ENCODE assay signal across 8 cellular contexts in genomic region chr1:113783254-113784103, GRCh38. TPM values are rescaled to one million over a fixed set of nuclear protein-coding genes. Genes with fewer than 3 reads are reported as not detected.
DNase-seq lines count a peak whose midpoint lies in the region; ATAC-seq and TF ChIP-seq lines count a peak whose summit lies in the region.

No MANE protein-coding gene starts in this region.

- no peak overlapping the region for H3K4me3 Mint-ChIP-seq in Caco-2 (ENCODE audit: unreplicated experiment)

- CTCF ChIA-PET in Caco-2 (lab: Charles Lee), result no interaction called here

- POLR2A ChIA-PET in Caco-2 (lab: Charles Lee), result no interaction called here

- H3K9me3 Mint-ChIP-seq in Caco-2 (ENCODE audit: unreplicated experiment), result no peaks in the 10 kb centered on the region

- H3K27me3 Mint-ChIP-seq in Caco-2 (ENCODE audit: insufficient read depth, unreplicated experiment), result no peaks in the 10 kb centered on the region

- no peaks in the 10 kb centered on the region for H3K27me3 ChIP-seq in Caco-2 (replicated peaks; ENCODE audit: control insufficient read depth, insufficient read depth, low read length)

- peaks cover 11% of the 10 kb centered on the region for H3K4me1 Mint-ChIP-seq in Caco-2 (ENCODE audit: low read depth, unreplicated experiment)

- H3K4me1 ChIP-seq in Caco-2, result peaks cover 29% of the 10 kb centered on the region

- no peak for TF ChIP-seq CTCF in fibroblast of pulmonary artery (IDR thresholded peaks at IDR 0.05; ENCODE audit: low read length, missing control alignments)
- no peak for TF ChIP-seq CTCF in Caco-2 (IDR thresholded peaks at IDR 0.05; ENCODE audit: insufficient read depth in 1 of 2, low read depth in 1 of 2, low read length in 1 of 2, severe bottlenecking in 1 of 2, unreplicated experiment in 1 of 2)

- H3K27ac Mint-ChIP-seq in Caco-2 (ENCODE audit: unreplicated experiment), result no peak overlapping the region

- peak; percentile 94 for DNase-seq in GF-D8 (lab: John Stamatoyannopoulos, UW)
- peak; percentile 24 for DNase-seq in HT1080 (ENCODE audit: low read depth)
- peak; percentile 11 for DNase-seq in activated CD4-positive, alpha-beta T cell treated with anti-CD3 and anti-CD28 coated beads for 1 hour
- peak; percentile 79 for DNase-seq in fibroblast of pulmonary artery (ENCODE audit: low read depth)
- peak; percentile 26 for DNase-seq in stimulated activated CD4-positive, alpha-beta T cell treated with anti-CD3 and anti-CD28 coated beads, Interleukin-2, amount 100 ng/mL, for 4 hours (ENCODE audit: low read depth)
- DNase-seq in mesenteric fat pad (ENCODE audit: low spot score), result no peak
- DNase-seq in Caco-2, result no peak

- no peaks in the 10 kb centered on the region for H3K9me3 ChIP-seq in Caco-2

- peaks cover 5% of the 10 kb centered on the region for H3K36me3 Mint-ChIP-seq in Caco-2 (ENCODE audit: insufficient read depth, unreplicated experiment)

- peak; percentile 66 for ATAC-seq in GM21515 (IDR thresholded peaks at IDR 0.05; ENCODE audit: unreplicated experiment)

- BruUV-seq in Caco-2 (replicated peaks; lab: Mats Ljungman, UMichigan), result no TSS peak

- no peak overlapping the region for H3K4me3 ChIP-seq in fibroblast of pulmonary artery (replicated peaks; ENCODE audit: low read depth, low read length)
- no peak overlapping the region for H3K4me3 ChIP-seq in Caco-2 (ENCODE audit: low read depth, low read length)

- H3K36me3 ChIP-seq in Caco-2 (ENCODE audit: control insufficient read depth, insufficient read depth, low read length), result no peaks in the 10 kb centered on the region; the same call in 1 of the 2 replicates

- intact Hi-C loops in Caco-2 (cut with micrococcal nuclease; ENCODE audit: unreplicated experiment), result no loop called here

RNA-seq across cellular contexts. Expression of gene PHTF1, which starts 24.2 kb away (rescaled TPM):
- 28.2 and 34.5 TPM in 2 replicates for total RNA-seq in HT1080 (2014; rRNA removed; shearing (Covaris generic))
- polyA plus RNA-seq in HT1080 (2015; cell fraction: cytosol; rRNA removed), result 22.3 and 28.9 TPM in 2 replicates
- 25.1 and 27.6 TPM in 2 replicates for polyA plus RNA-seq in HT1080 (2015; cell fraction: nucleus; rRNA removed)
- total RNA-seq in mesenteric fat pad (14.7 TPM), Caco-2 (2022) (10.4 and 12.7 TPM in 2 replicates)

RNA-seq across cellular contexts. Expression of gene RSBN1, which starts 28.8 kb away (rescaled TPM):
- 5.7 and 9.9 TPM in 2 replicates for total RNA-seq in HT1080 (2014; rRNA removed; shearing (Covaris generic))
- polyA plus RNA-seq in HT1080 (2015; cell fraction: cytosol; rRNA removed), result 4.8 and 6.1 TPM in 2 replicates
- polyA plus RNA-seq in HT1080 (2015; cell fraction: nucleus; rRNA removed), result 11.1 and 11.7 TPM in 2 replicates
- total RNA-seq in mesenteric fat pad (14.5 TPM), Caco-2 (2022) (7.3 and 11.5 TPM in 2 replicates)

Comparison
In these comparisons a context has a peak if more than half of its experiments do, and no peak if none do; other contexts are left out.
1. DNase-seq: peak in GF-D8 (single experiment), HT1080 (single experiment), activated CD4-positive, alpha-beta T cell treated with anti-CD3 and anti-CD28 coated beads for 1 hour (single experiment), fibroblast of pulmonary artery (single experiment) and stimulated activated CD4-positive, alpha-beta T cell treated with anti-CD3 and anti-CD28 coated beads, Interleukin-2, amount 100 ng/mL, for 4 hours (single experiment); none in mesenteric fat pad (single experiment) and Caco-2 (0 of 2).